In genomic region chr4:90024519-90024918, GRCh38 we compare ENCODE assay signal across 18 cellular contexts.
DNase-seq lines count a peak whose midpoint lies in the region; ATAC-seq, FAIRE-seq and TF ChIP-seq lines count a peak whose summit lies in the region.
"Had no signal": no experiment of that assay in that cellular context is flagged by ENCODE, and none has a peak within 500 bp of the region (broad histone marks: within the 10 kb centered on the region; RNA-seq: fewer than 3 reads in every experiment).

No MANE protein-coding gene starts in this region.

- H4K20me1 ChIP-seq in HCT116 (ENCODE audit: insufficient read depth): no peaks in the 10 kb centered on the region
- H4K20me1 ChIP-seq: BLaER1 treated with 17β-estradiol and CSF1 and Interleukin-3, amounts not matched to agents 10 nM and 100 nM had no signal

- intact Hi-C loops in HCT116 (cut with micrococcal nuclease) (no loop called here), kidney (cut with DNase I) (no loop called here)

- no TSS peak for BruUV-seq in HCT116 (replicated peaks; lab: Mats Ljungman, UMichigan)

- H3K4me3 ChIP-seq in HCT116 (replicated peaks in 1 of 2; ENCODE audit: low read depth in 1 of 2, low read length in 2 of 2) (no peak overlapping the region), kidney (ENCODE audit: low read length in 2 of 2) (no peak overlapping the region)
- H3K4me3 ChIP-seq: A549; BLaER1 treated with 17β-estradiol and CSF1 and Interleukin-3, amounts not matched to agents 10 nM and 100 nM had no signal

- no peaks in the 10 kb centered on the region for H3K27me3 ChIP-seq in HCT116 (ENCODE audit: insufficient read depth, low read length)
- H3K27me3 ChIP-seq: BLaER1 treated with 17β-estradiol and CSF1 and Interleukin-3, amounts not matched to agents 10 nM and 100 nM had no signal

- TF ChIP-seq POLR2A in HCT116 (IDR thresholded peaks at IDR 0.05; ENCODE audit: borderline replicate concordance, extremely low read depth, insufficient read depth, insufficient read length): no peak

- POLR2A ChIA-PET in HCT116 (lab: Charles Lee): no interaction called here

- ATAC-seq in HCT116 (no peak), SK-N-SH treated with all-trans-retinoic acid at 6 μM for 48 hours (no peak), HG03565 (IDR thresholded peaks at IDR 0.05; ENCODE audit: unreplicated experiment) (no peak)
- ATAC-seq: A549; CD8-positive, alpha-beta T cell had no signal

- H3K79me2 ChIP-seq in HCT116 (ENCODE audit: insufficient read depth, low read length): no peaks in the 10 kb centered on the region

- no peaks in the 10 kb centered on the region for H3K36me3 ChIP-seq in HCT116 (ENCODE audit: control insufficient read depth in 1 of 2, insufficient read depth in 2 of 2, low read length in 2 of 2)
- H3K36me3 ChIP-seq in kidney (ENCODE audit: control insufficient read depth in 1 of 2, insufficient read depth in 2 of 2, low read length in 2 of 2): no peaks in the 10 kb centered on the region
- H3K36me3 ChIP-seq: BLaER1 treated with 17β-estradiol and CSF1 and Interleukin-3, amounts not matched to agents 10 nM and 100 nM had no signal

- no peak for TF ChIP-seq CTCF in HCT116 (IDR thresholded peaks at IDR 0.05 in 2 of 3, conservative IDR thresholded peaks at IDR 0.05 in 1 of 3; ENCODE audit: borderline replicate concordance in 1 of 3, insufficient read depth in 1 of 3, low read depth in 2 of 3, low read length in 2 of 3)
- no peak for TF ChIP-seq CTCF in kidney (IDR thresholded peaks at IDR 0.05; ENCODE audit: borderline replicate concordance, extremely low read depth, insufficient read depth)

- H2AFZ ChIP-seq in HCT116 (ENCODE audit: low read depth, low read length, poor library complexity, severe bottlenecking): peak overlapping the region; percentile 71

- H3K4me2 ChIP-seq in HCT116 (ENCODE audit: low read length): no peak overlapping the region
- H3K4me2 ChIP-seq: A549; BLaER1 treated with 17β-estradiol and CSF1 and Interleukin-3, amounts not matched to agents 10 nM and 100 nM had no signal

- H3K9me3 ChIP-seq in HCT116 (ENCODE audit: control insufficient read depth in 1 of 2, insufficient read depth in 1 of 2, low read depth in 1 of 2, low read length in 2 of 2) (no peaks in the 10 kb centered on the region), kidney (ENCODE audit: control insufficient read depth in 1 of 2, low read length in 2 of 2) (no peaks in the 10 kb centered on the region)
- H3K9me3 ChIP-seq: A549; BLaER1 treated with 17β-estradiol and CSF1 and Interleukin-3, amounts not matched to agents 10 nM and 100 nM; Caco-2 had no signal

- FAIRE-seq in kidney (lab: Jason Lieb, UNC): peak; percentile 8
- FAIRE-seq: A549, D721Med had no signal

- TF ChIP-seq RAD21 in HCT116 (IDR thresholded peaks at IDR 0.05; ENCODE audit: low read depth): no peak

- RAD21 ChIA-PET in HCT116 (lab: Charles Lee; ENCODE audit: low non-redundant PET in 1 of 2, low total read pairs in 2 of 2, uncharacterized antibody in 2 of 2, unreplicated experiment in 2 of 2): no interaction called here

- DNase-seq in HCT116 (ENCODE audit: low read depth, low spot score) (no peak), SK-N-DZ (ENCODE audit: low spot score) (peak; percentile 76), kidney (no peak), occipital lobe (lab: John Stamatoyannopoulos, UW) (no peak), NCI-H82 (lab: John Stamatoyannopoulos, UW) (no peak), cerebellar cortex (ENCODE audit: low spot score) (no peak)
- DNase-seq: 8988T; Caco-2; Calu3; CD4-positive, alpha-beta T cell; CD8-positive, alpha-beta T cell; GF-D8 had no signal

- H3K27ac ChIP-seq in HCT116 (ENCODE audit: low read depth, low read length): no peak overlapping the region
- no peak overlapping the region for H3K27ac ChIP-seq in kidney (ENCODE audit: low read depth in 2 of 2, low read length in 2 of 2)
- H3K27ac ChIP-seq: A549; BLaER1 treated with 17β-estradiol and CSF1 and Interleukin-3, amounts not matched to agents 10 nM and 100 nM; C4-2B had no signal

- H3K4me1 ChIP-seq in HCT116 (ENCODE audit: control insufficient read depth in 1 of 2, insufficient read depth in 2 of 2, low read length in 2 of 2) (no peaks in the 10 kb centered on the region), kidney (ENCODE audit: control insufficient read depth in 1 of 2, insufficient read depth in 1 of 2, low read depth in 1 of 2, low read length in 2 of 2) (no peaks in the 10 kb centered on the region)
- H3K4me1 ChIP-seq: A549, Caco-2 had no signal

- H3K9ac ChIP-seq in HCT116 (ENCODE audit: low read length) (no peak overlapping the region), kidney (ENCODE audit: low read length in 2 of 2) (no peak overlapping the region)
- H3K9ac ChIP-seq: BLaER1 treated with 17β-estradiol and CSF1 and Interleukin-3, amounts not matched to agents 10 nM and 100 nM had no signal

- CTCF ChIA-PET in HCT116 (lab: Charles Lee): no interaction called here

- H3K9me2 ChIP-seq in HCT116 (ENCODE audit: insufficient read depth): no peaks in the 10 kb centered on the region

TF ChIP-seq in HCT116, 20 proteins besides CTCF, POLR2A, EP300 and RAD21 (continues in another document):
- TF ChIP-seq EZH2 (IDR thresholded peaks at IDR 0.05) (no peak), JUND (IDR thresholded peaks at IDR 0.05) (no peak), MAX (IDR thresholded peaks at IDR 0.05) (no peak), SRF (IDR thresholded peaks at IDR 0.05; ENCODE audit: low read depth) (no peak), TCF7L2 (IDR thresholded peaks at IDR 0.05; ENCODE audit: borderline replicate concordance, extremely low read depth, insufficient read depth, insufficient read length) (no peak), SP1 (IDR thresholded peaks at IDR 0.05; ENCODE audit: low read depth) (no peak), CBX3 (IDR thresholded peaks at IDR 0.05; ENCODE audit: low read depth) (no peak), EZH2phosphoT487 (IDR thresholded peaks at IDR 0.05; ENCODE audit: borderline replicate concordance) (no peak), EGR1 (IDR thresholded peaks at IDR 0.05; ENCODE audit: low read depth) (no peak)
- TF ChIP-seq, protein P1, sequence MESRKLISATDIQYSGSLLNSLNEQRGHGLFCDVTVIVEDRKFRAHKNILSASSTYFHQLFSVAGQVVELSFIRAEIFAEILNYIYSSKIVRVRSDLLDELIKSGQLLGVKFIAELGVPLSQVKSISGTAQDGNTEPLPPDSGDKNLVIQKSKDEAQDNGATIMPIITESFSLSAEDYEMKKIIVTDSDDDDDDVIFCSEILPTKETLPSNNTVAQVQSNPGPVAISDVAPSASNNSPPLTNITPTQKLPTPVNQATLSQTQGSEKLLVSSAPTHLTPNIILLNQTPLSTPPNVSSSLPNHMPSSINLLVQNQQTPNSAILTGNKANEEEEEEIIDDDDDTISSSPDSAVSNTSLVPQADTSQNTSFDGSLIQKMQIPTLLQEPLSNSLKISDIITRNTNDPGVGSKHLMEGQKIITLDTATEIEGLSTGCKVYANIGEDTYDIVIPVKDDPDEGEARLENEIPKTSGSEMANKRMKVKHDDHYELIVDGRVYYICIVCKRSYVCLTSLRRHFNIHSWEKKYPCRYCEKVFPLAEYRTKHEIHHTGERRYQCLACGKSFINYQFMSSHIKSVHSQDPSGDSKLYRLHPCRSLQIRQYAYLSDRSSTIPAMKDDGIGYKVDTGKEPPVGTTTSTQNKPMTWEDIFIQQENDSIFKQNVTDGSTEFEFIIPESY (IDR thresholded peaks at IDR 0.05; ENCODE audit: extremely low read depth, insufficient replicate concordance, low read length): no peak
- TF ChIP-seq, protein P2, sequence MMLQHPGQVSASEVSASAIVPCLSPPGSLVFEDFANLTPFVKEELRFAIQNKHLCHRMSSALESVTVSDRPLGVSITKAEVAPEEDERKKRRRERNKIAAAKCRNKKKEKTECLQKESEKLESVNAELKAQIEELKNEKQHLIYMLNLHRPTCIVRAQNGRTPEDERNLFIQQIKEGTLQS (IDR thresholded peaks at IDR 0.05): no peak

TF ChIP-seq in SK-N-SH treated with all-trans-retinoic acid at 6 μM for 48 hours, 23 proteins besides CTCF, POLR2A, EP300 and RAD21 (continues in another document):
- TF ChIP-seq ZFP30 (CRISPR knock-in tag; IDR thresholded peaks at IDR 0.05) (no peak), CSDC2 (CRISPR knock-in tag; IDR thresholded peaks at IDR 0.05) (no peak), ZC3H10 (CRISPR knock-in tag; IDR thresholded peaks at IDR 0.05) (no peak), BACH2 (CRISPR knock-in tag; IDR thresholded peaks at IDR 0.05; ENCODE audit: borderline replicate concordance) (no peak), PATZ1 (CRISPR knock-in tag; IDR thresholded peaks at IDR 0.05; ENCODE audit: borderline replicate concordance) (no peak), ISL1 (CRISPR knock-in tag; IDR thresholded peaks at IDR 0.05) (0 out of 2 replicates have a peak, but pooled peaks have one; percentile 9), TCF4 (CRISPR knock-in tag; IDR thresholded peaks at IDR 0.05; ENCODE audit: borderline replicate concordance) (0 out of 2 replicates have a peak, but pooled peaks have one; percentile 40), GLIS3 (CRISPR knock-in tag; IDR thresholded peaks at IDR 0.05) (no peak), OSR1 (CRISPR knock-in tag; IDR thresholded peaks at IDR 0.05) (no peak)
